In genomic region chr4:99893991-99894981, GRCh38 we compare ENCODE assay signal across 8 cellular contexts. TPM values are rescaled to one million over a fixed set of nuclear protein-coding genes. Genes with fewer than 3 reads are reported as not detected.
DNase-seq lines count a peak whose midpoint lies in the region; ATAC-seq lines count a peak whose summit lies in the region.

Gene LAMTOR3 (minus strand): TSS chr4:99894427. CDS start chr4:99893963, 464 bp downstream.

- H3K9me3 Mint-ChIP-seq in dendritic cell treated with granulocyte-macrophage colony-stimulating factor and Interleukin-4, amounts not matched to agents 40 ng/mL and 50 ng/mL, for 4 days: no peaks in the 10 kb centered on the region

- H3K27me3 Mint-ChIP-seq in dendritic cell treated with granulocyte-macrophage colony-stimulating factor and Interleukin-4, amounts not matched to agents 40 ng/mL and 50 ng/mL, for 4 days: no peaks in the 10 kb centered on the region

- ATAC-seq in GM19395 (IDR thresholded peaks at IDR 0.05; ENCODE audit: unreplicated experiment) (peak; percentile 100), HG03558 (IDR thresholded peaks at IDR 0.05; ENCODE audit: extremely low read depth, unreplicated experiment) (peak; percentile 96), left lobe of liver (peak; percentile 99)

- peak within 1 kb of the TSS; percentile 97 for H3K4me3 Mint-ChIP-seq in dendritic cell treated with granulocyte-macrophage colony-stimulating factor and Interleukin-4, amounts not matched to agents 40 ng/mL and 50 ng/mL, for 4 days

- H3K27ac Mint-ChIP-seq in dendritic cell treated with granulocyte-macrophage colony-stimulating factor and Interleukin-4, amounts not matched to agents 40 ng/mL and 50 ng/mL, for 4 days: peak within 1 kb of the TSS; percentile 96

- H3K36me3 Mint-ChIP-seq in dendritic cell treated with granulocyte-macrophage colony-stimulating factor and Interleukin-4, amounts not matched to agents 40 ng/mL and 50 ng/mL, for 4 days (ENCODE audit: low read depth): peaks cover 25% of the 10 kb centered on the region

- peaks cover 32% of the 10 kb centered on the region for H3K4me1 Mint-ChIP-seq in dendritic cell treated with granulocyte-macrophage colony-stimulating factor and Interleukin-4, amounts not matched to agents 40 ng/mL and 50 ng/mL, for 4 days (ENCODE audit: low read depth)

- DNase-seq in C1 segment of cervical spinal cord (lab: John Stamatoyannopoulos, UW) (peak; percentile 25 to 93 (median 85)), NCI-H748 treated with DMSO at 0.1 percent for 48 hours (lab: John Stamatoyannopoulos, UW) (peak; percentile 64), left lobe of liver (ENCODE audit: low spot score) (peak; percentile 94)
- DNase-seq in activated CD4-positive, alpha-beta T cell treated with anti-CD3 and anti-CD28 coated beads, Interleukin-2, amount 50 U/mL, for 24 hours (ENCODE audit: low read depth in 1 of 2, low spot score in 1 of 2): peak; percentile 76 to 87
- peak; percentile 85 to 88 for DNase-seq in stimulated activated CD4-positive, alpha-beta T cell treated with anti-CD3 and anti-CD28 coated beads, Interleukin-2, amount 100 ng/mL, for 24 hours

- intact Hi-C loops in dendritic cell treated with granulocyte-macrophage colony-stimulating factor and Interleukin-4, amounts not matched to agents 40 ng/mL and 50 ng/mL, for 4 days (cut with micrococcal nuclease): loop anchor here (1.0 to 5.0 kb wide), 4 partner anchors 37 to 807 kb away; partner anchors contain the start of genes ADH5 and H2AZ1

RNA-seq across cellular contexts. Expression of gene LAMTOR3, which starts in this region (rescaled TPM):
- 12.3 TPM for total RNA-seq in left lobe of liver

Comparison
In these comparisons a context has a peak if more than half of its experiments do, and no peak if none do; other contexts are left out.
1. Peak in every context shown above with its lines: DNase-seq and ATAC-seq.